In genomic region chr15:98518823-98519561, GRCh38 we compare ENCODE assay signal across 8 cellular contexts.
DNase-seq lines count a peak whose midpoint lies in the region; ATAC-seq and TF ChIP-seq lines count a peak whose summit lies in the region.

No MANE protein-coding gene starts in this region.

- no peak overlapping the region for H3K4me3 Mint-ChIP-seq in activated T-helper 1 cell treated with anti-CD3 and anti-CD28 coated beads, Interleukin-12 subunit alpha, Interleukin-12 subunit beta, Interleukin-2, Interleukin-4 antibody, amounts not matched to agents 30 ng/mL and 10 ng/mL and 1 ng/mL, durations not matched to agents 14 hours and 24 hours and 36 hours

- peaks cover 7% of the 10 kb centered on the region for H3K27me3 Mint-ChIP-seq in activated T-helper 1 cell treated with anti-CD3 and anti-CD28 coated beads, Interleukin-12 subunit alpha, Interleukin-12 subunit beta, Interleukin-2, Interleukin-4 antibody, amounts not matched to agents 30 ng/mL and 10 ng/mL and 1 ng/mL, durations not matched to agents 14 hours and 24 hours and 36 hours (ENCODE audit: insufficient read depth)

- intact Hi-C loops in activated T-helper 1 cell treated with anti-CD3 and anti-CD28 coated beads, Interleukin-12 subunit alpha, Interleukin-12 subunit beta, Interleukin-2, Interleukin-4 antibody, amounts not matched to agents 30 ng/mL and 10 ng/mL and 1 ng/mL, durations not matched to agents 14 hours and 24 hours and 36 hours (cut with micrococcal nuclease) = loop anchor here (1.0 to 5.0 kb wide), 7 partner anchors 72 to 557 kb away; partner anchors contain the start of gene IGF1R
- intact Hi-C loops in aorta (cut with DNase I) = loop anchor here (1.0 to 5.0 kb wide), 5 partner anchors 128 to 558 kb away; no protein-coding TSS in a partner anchor

- H3K9me3 Mint-ChIP-seq in activated T-helper 1 cell treated with anti-CD3 and anti-CD28 coated beads, Interleukin-12 subunit alpha, Interleukin-12 subunit beta, Interleukin-2, Interleukin-4 antibody, amounts not matched to agents 30 ng/mL and 10 ng/mL and 1 ng/mL, durations not matched to agents 14 hours and 24 hours and 36 hours = no peaks in the 10 kb centered on the region

- TF ChIP-seq CTCF in Peyer's patch (IDR thresholded peaks at IDR 0.05) (peak; percentile 32 to 79 (median 70)), omental fat pad (IDR thresholded peaks at IDR 0.05) (peak in 1 of 3 donors; percentile 73)

- H3K9me3 ChIP-seq in Peyer's patch (no peaks in the 10 kb centered on the region), aorta (ENCODE audit: control insufficient read depth, low read length) (no peaks in the 10 kb centered on the region)

- WGBS in aorta, 2 donors = 30 to 33% methylated on average over 19 of the region's 19 CpGs

- ATAC-seq in GM21717 (IDR thresholded peaks at IDR 0.05; ENCODE audit: unreplicated experiment) (peak; percentile 64), omental fat pad (ENCODE audit: low FRiP score) (peak; percentile 83), aorta (ENCODE audit: low FRiP score) (peak; percentile 90)

- H3K4me1 Mint-ChIP-seq in activated T-helper 1 cell treated with anti-CD3 and anti-CD28 coated beads, Interleukin-12 subunit alpha, Interleukin-12 subunit beta, Interleukin-2, Interleukin-4 antibody, amounts not matched to agents 30 ng/mL and 10 ng/mL and 1 ng/mL, durations not matched to agents 14 hours and 24 hours and 36 hours (ENCODE audit: low read depth) = peaks cover 6% of the 10 kb centered on the region

- no peaks in the 10 kb centered on the region for H3K27me3 ChIP-seq in Peyer's patch
- no peaks in the 10 kb centered on the region for H3K27me3 ChIP-seq in aorta (ENCODE audit: control insufficient read depth in 1 of 2, insufficient read depth in 2 of 2, low read length in 1 of 2)

- DNase-seq in EL (peak; percentile 70), Kasumi-1 (lab: John Stamatoyannopoulos, UW) (peak; percentile 57 to 76), Peyer's patch (peak in 1 of 3 donors; percentile 66), foreskin melanocyte (peak; percentile 54), omental fat pad (ENCODE audit: low spot score) (no peak), aorta (peak; percentile 61 to 75)
- DNase-seq in activated T-helper 1 cell treated with anti-CD3 and anti-CD28 coated beads, Interleukin-12 subunit alpha, Interleukin-12 subunit beta, Interleukin-2, Interleukin-4 antibody, amounts not matched to agents 30 ng/mL and 10 ng/mL and 1 ng/mL, durations not matched to agents 14 hours and 24 hours and 36 hours (ENCODE audit: low spot score) = peak; percentile 14

- H3K4me1 ChIP-seq in Peyer's patch = no peaks in the 10 kb centered on the region
- H3K4me1 ChIP-seq in aorta (ENCODE audit: control insufficient read depth in 1 of 2, insufficient read depth in 2 of 2, low read length in 2 of 2) = no peaks in the 10 kb centered on the region

- no peaks in the 10 kb centered on the region for H3K36me3 Mint-ChIP-seq in activated T-helper 1 cell treated with anti-CD3 and anti-CD28 coated beads, Interleukin-12 subunit alpha, Interleukin-12 subunit beta, Interleukin-2, Interleukin-4 antibody, amounts not matched to agents 30 ng/mL and 10 ng/mL and 1 ng/mL, durations not matched to agents 14 hours and 24 hours and 36 hours (ENCODE audit: low read depth)

- H3K4me3 ChIP-seq in Peyer's patch (no peak overlapping the region), aorta (ENCODE audit: low read length in 2 of 2) (no peak overlapping the region)

- no peak overlapping the region for H3K27ac Mint-ChIP-seq in activated T-helper 1 cell treated with anti-CD3 and anti-CD28 coated beads, Interleukin-12 subunit alpha, Interleukin-12 subunit beta, Interleukin-2, Interleukin-4 antibody, amounts not matched to agents 30 ng/mL and 10 ng/mL and 1 ng/mL, durations not matched to agents 14 hours and 24 hours and 36 hours

- H3K36me3 ChIP-seq in Peyer's patch (no peaks in the 10 kb centered on the region), aorta (ENCODE audit: control insufficient read depth in 1 of 2, insufficient read depth in 2 of 2, low read length in 1 of 2) (no peaks in the 10 kb centered on the region)

- H3K27ac ChIP-seq in Peyer's patch (no peak overlapping the region), aorta (ENCODE audit: low read depth in 1 of 2, low read length in 2 of 2) (no peak overlapping the region)

- TF ChIP-seq POLR2A in Peyer's patch (IDR thresholded peaks at IDR 0.05) = no peak
